17 cellular contexts compared by ENCODE assay signal in genomic region chr2:101863534-101863933, GRCh38.
DNase-seq lines count a peak whose midpoint lies in the region; ATAC-seq, FAIRE-seq and TF ChIP-seq lines count a peak whose summit lies in the region.
"Had no signal": no experiment of that assay in that cellular context is flagged by ENCODE, and none has a peak within 500 bp of the region (broad histone marks: within the 10 kb centered on the region; RNA-seq: fewer than 3 reads in every experiment).

No MANE protein-coding gene starts in this region.

- H3K27ac ChIP-seq in endothelial cell of umbilical vein (ENCODE audit: insufficient read depth, low read depth, low read length) = peak overlapping the region; percentile 62
- H3K27ac ChIP-seq: C4-2B, GM23248 had no signal

- dilution Hi-C loops in endothelial cell of umbilical vein (cut with MboI; ENCODE audit: extremely low pct_ligation_motif_present, low sequenced_read_pairs) = no loop called here

- peak overlapping the region; percentile 28 for H3K27ac Mint-ChIP-seq in activated naive CD8-positive, alpha-beta T cell
- no peak overlapping the region for H3K27ac Mint-ChIP-seq in activated naive CD8-positive, alpha-beta T cell treated with anti-CD3 and anti-CD28 coated beads for 36 hours
- peak overlapping the region in 3 of 5 experiments; percentile 43 to 52 (median 44) for H3K27ac Mint-ChIP-seq in brain
- H3K27ac Mint-ChIP-seq: B cell had no signal

- no peak overlapping the region for H3K4me2 ChIP-seq in endothelial cell of umbilical vein (ENCODE audit: insufficient read depth, low read length)

- no peak for TF ChIP-seq CTCF in brain (conservative IDR thresholded peaks at IDR 0.05)
- TF ChIP-seq CTCF in endothelial cell of umbilical vein (IDR thresholded peaks at IDR 0.05; ENCODE audit: extremely low read depth in 1 of 2, insufficient read depth in 1 of 2, low read depth in 1 of 2, low read length in 2 of 2) = no peak

- BruUV-seq in endothelial cell of umbilical vein (replicated peaks; lab: Mats Ljungman, UMichigan) = no TSS peak

- H3K4me3 ChIP-seq in endothelial cell of umbilical vein (replicated peaks in 1 of 3; ENCODE audit: insufficient read depth in 1 of 3, low read depth in 1 of 3, low read length in 3 of 3) = no peak overlapping the region
- H3K4me3 ChIP-seq: GM23248 had no signal

- H3K9me3 Mint-ChIP-seq in activated naive CD8-positive, alpha-beta T cell (ENCODE audit: low read depth) = no peaks in the 10 kb centered on the region
- no peaks in the 10 kb centered on the region for H3K9me3 Mint-ChIP-seq in activated naive CD8-positive, alpha-beta T cell treated with anti-CD3 and anti-CD28 coated beads for 36 hours
- no peaks in the 10 kb centered on the region for H3K9me3 Mint-ChIP-seq in brain
- H3K9me3 Mint-ChIP-seq: CD4-positive, alpha-beta memory T cell had no signal

- CTCF ChIA-PET in endothelial cell of umbilical vein (lab: Charles Lee) = interaction anchor here (0.9 to 2.2 kb wide), 4 partner anchors 10 to 164 kb away, joined by 3 to 10 read pairs (median 4); no protein-coding TSS in a partner anchor

- no peaks in the 10 kb centered on the region for H3K27me3 Mint-ChIP-seq in activated naive CD8-positive, alpha-beta T cell
- no peaks in the 10 kb centered on the region for H3K27me3 Mint-ChIP-seq in activated naive CD8-positive, alpha-beta T cell treated with anti-CD3 and anti-CD28 coated beads for 36 hours
- no peaks in the 10 kb centered on the region for H3K27me3 Mint-ChIP-seq in brain
- H3K27me3 Mint-ChIP-seq: B cell; CD4-positive, alpha-beta memory T cell had no signal

- no peak overlapping the region for H3K4me3 Mint-ChIP-seq in activated naive CD8-positive, alpha-beta T cell
- H3K4me3 Mint-ChIP-seq in activated naive CD8-positive, alpha-beta T cell treated with anti-CD3 and anti-CD28 coated beads for 36 hours = no peak overlapping the region
- no peak overlapping the region for H3K4me3 Mint-ChIP-seq in brain
- H3K4me3 Mint-ChIP-seq: B cell; CD4-positive, alpha-beta memory T cell had no signal

- H3K79me2 ChIP-seq in endothelial cell of umbilical vein (ENCODE audit: control insufficient read depth, insufficient read depth, low read length) = peaks cover 10% of the 10 kb centered on the region

- H4K20me1 ChIP-seq in endothelial cell of umbilical vein (replicated peaks; ENCODE audit: control insufficient read depth, extremely low read depth, insufficient read depth, low read length) = no peaks in the 10 kb centered on the region

- no peak for TF ChIP-seq POLR2A in endothelial cell of umbilical vein (IDR thresholded peaks at IDR 0.05; ENCODE audit: low read depth, low read length)

- H3K9ac ChIP-seq in endothelial cell of umbilical vein (replicated peaks; ENCODE audit: extremely low read depth, insufficient read depth, low read length) = no peak overlapping the region
- H3K9ac ChIP-seq: GM23248 had no signal

- FAIRE-seq in endothelial cell of umbilical vein (lab: Jason Lieb, UNC) = no peak
- FAIRE-seq: A204.1, G401.6, GM12891, H54 had no signal

- POLR2A ChIA-PET in endothelial cell of umbilical vein (lab: Charles Lee) = no interaction called here

- no peak for DNase-seq in activated naive CD8-positive, alpha-beta T cell treated with anti-CD3 and anti-CD28 coated beads for 36 hours
- DNase-seq in endothelial cell of umbilical vein (ENCODE audit: low read depth, low spot score) (no peak), C1 segment of cervical spinal cord (lab: John Stamatoyannopoulos, UW) (no peak), HK-2 (ENCODE audit: unreplicated experiment) (no peak)
- DNase-seq: CD4-positive, alpha-beta memory T cell; DMS79 treated with DMSO at 0.1 percent for 48 hours; EL; GM23248 had no signal

- no peaks in the 10 kb centered on the region for H3K9me1 ChIP-seq in endothelial cell of umbilical vein (replicated peaks; ENCODE audit: control insufficient read depth, extremely low read depth, insufficient read depth, low read length)

- intact Hi-C loops in endothelial cell of umbilical vein (cut with micrococcal nuclease) = no loop called here

- H2AFZ ChIP-seq in endothelial cell of umbilical vein (ENCODE audit: low read depth, low read length) = no peak overlapping the region
- H2AFZ ChIP-seq: GM23248 had no signal

- no peaks in the 10 kb centered on the region for H3K27me3 ChIP-seq in endothelial cell of umbilical vein (ENCODE audit: control insufficient read depth in 2 of 2, insufficient read depth in 2 of 2, low read length in 2 of 2)

- H3K36me3 ChIP-seq in endothelial cell of umbilical vein (ENCODE audit: control insufficient read depth in 2 of 2, extremely low read depth in 1 of 2, insufficient read depth in 2 of 2, low read length in 2 of 2) = peaks cover 42 to 49% of the 10 kb centered on the region in 2 experiments

- peaks cover 3% of the 10 kb centered on the region for H3K4me1 Mint-ChIP-seq in activated naive CD8-positive, alpha-beta T cell (ENCODE audit: low read depth)
- no peaks in the 10 kb centered on the region for H3K4me1 Mint-ChIP-seq in activated naive CD8-positive, alpha-beta T cell treated with anti-CD3 and anti-CD28 coated beads for 36 hours
- H3K4me1 Mint-ChIP-seq in brain = peaks cover 13% of the 10 kb centered on the region
- H3K4me1 Mint-ChIP-seq: B cell had no signal

- no peak for ATAC-seq in HG03520 (IDR thresholded peaks at IDR 0.05; ENCODE audit: unreplicated experiment)

- no peaks in the 10 kb centered on the region for H3K9me3 ChIP-seq in endothelial cell of umbilical vein (replicated peaks; ENCODE audit: control insufficient read depth, insufficient read depth, low read length)

- peaks cover 7% of the 10 kb centered on the region for H3K36me3 Mint-ChIP-seq in activated naive CD8-positive, alpha-beta T cell
- H3K36me3 Mint-ChIP-seq in activated naive CD8-positive, alpha-beta T cell treated with anti-CD3 and anti-CD28 coated beads for 36 hours = peaks cover 2% of the 10 kb centered on the region
- H3K36me3 Mint-ChIP-seq in brain = peaks cover 85% of the 10 kb centered on the region

- H3K4me1 ChIP-seq in endothelial cell of umbilical vein (ENCODE audit: control insufficient read depth, extremely low read depth, insufficient read depth, low read length) = peaks cover 20% of the 10 kb centered on the region

TF ChIP-seq in endothelial cell of umbilical vein, 7 proteins besides CTCF, POLR2A, EP300 and RAD21:
- TF ChIP-seq GATA2 (IDR thresholded peaks at IDR 0.05; ENCODE audit: insufficient read depth, insufficient read length, low read depth, low read length) = no peak
- no peak for TF ChIP-seq JUN (IDR thresholded peaks at IDR 0.05; ENCODE audit: borderline replicate concordance, insufficient read depth, insufficient read length, low read depth)
- TF ChIP-seq EZH2 (IDR thresholded peaks at IDR 0.05; ENCODE audit: borderline replicate concordance, low read depth, low read length, severe bottlenecking) = no peak
- no peak for TF ChIP-seq MYC (IDR thresholded peaks at IDR 0.05; ENCODE audit: low read depth, low read length)
- TF ChIP-seq, protein P1, sequence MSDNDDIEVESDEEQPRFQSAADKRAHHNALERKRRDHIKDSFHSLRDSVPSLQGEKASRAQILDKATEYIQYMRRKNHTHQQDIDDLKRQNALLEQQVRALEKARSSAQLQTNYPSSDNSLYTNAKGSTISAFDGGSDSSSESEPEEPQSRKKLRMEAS (IDR thresholded peaks at IDR 0.05; ENCODE audit: insufficient read depth, insufficient read length) = no peak
- TF ChIP-seq FOS (IDR thresholded peaks at IDR 0.05; ENCODE audit: borderline replicate concordance, insufficient read depth, low read length) = no peak
- no peak for TF ChIP-seq POLR2AphosphoS5 (IDR thresholded peaks at IDR 0.05; ENCODE audit: insufficient read depth, low read depth, low read length)
